Comparison of ENCODE assay signal across 1 cellular context in genomic region chr13:50125556-50126377, GRCh38.
A peak's percentile ranks its signal among the peaks of the same experiment; 100 is the strongest.
TF ChIP-seq lines count a peak whose summit lies in the region.

No MANE protein-coding gene starts in this region.

TF ChIP-seq in K562, 482 proteins besides CTCF, POLR2A, EP300 and RAD21 (continued from another document and continues in another):
- TF ChIP-seq NFYB (IDR thresholded peaks at IDR 0.05; ENCODE audit: extremely low read depth, insufficient read length) (no peak), FUS (optimal IDR thresholded peaks at IDR 0.05; ENCODE audit: low read depth, low read length) (no peak), ZNF24 (IDR thresholded peaks at IDR 0.05) (no peak), HDAC1 (IDR thresholded peaks at IDR 0.05) (no peak), ZNF274 (IDR thresholded peaks at IDR 0.05; ENCODE audit: borderline replicate concordance, low read depth, low read length) (no peak), LEF1 (IDR thresholded peaks at IDR 0.05) (no peak), ZNF133 (CRISPR knock-in tag; IDR thresholded peaks at IDR 0.05) (no peak), KDM4B (IDR thresholded peaks at IDR 0.05; ENCODE audit: borderline replicate concordance in 2 of 2, low read depth in 1 of 2) (no peak; a peak in 1 of 4 replicates), NRF1 (conservative IDR thresholded peaks at IDR 0.05 in 1 of 2, IDR thresholded peaks at IDR 0.05 in 1 of 2) (peak; percentile 57 to 64), MCM3 (IDR thresholded peaks at IDR 0.05) (no peak), THAP7 (CRISPR knock-in tag; IDR thresholded peaks at IDR 0.05) (no peak), CTBP1 (IDR thresholded peaks at IDR 0.05; ENCODE audit: borderline replicate concordance) (peak; percentile 61), ZNF280B (CRISPR knock-in tag; IDR thresholded peaks at IDR 0.05) (no peak), MYBL2 (IDR thresholded peaks at IDR 0.05; ENCODE audit: low read depth) (no peak), MYBL2 (CRISPR knock-in tag; IDR thresholded peaks at IDR 0.05; ENCODE audit: borderline replicate concordance) (no peak), SLC30A9 (CRISPR knock-in tag; IDR thresholded peaks at IDR 0.05) (no peak), RBFOX2 (IDR thresholded peaks at IDR 0.05; ENCODE audit: low read depth, low read length) (peak; percentile 89), ARID2 (IDR thresholded peaks at IDR 0.05) (no peak), SNAPC5 (CRISPR knock-in tag; IDR thresholded peaks at IDR 0.05) (no peak), RAD51 (IDR thresholded peaks at IDR 0.05; ENCODE audit: borderline replicate concordance, low read depth) (no peak), HLTF (IDR thresholded peaks at IDR 0.05) (no peak), KLF1 (tag; IDR thresholded peaks at IDR 0.05) (0 out of 2 replicates have a peak, but pooled peaks have one; percentile 32), HNRNPL (IDR thresholded peaks at IDR 0.05; ENCODE audit: low read depth, low read length) (peak; percentile 65; the same call in 1 of the 2 replicates), ARNT (IDR thresholded peaks at IDR 0.05) (no peak), HDAC3 (IDR thresholded peaks at IDR 0.05; ENCODE audit: borderline replicate concordance, partially characterized antibody) (no peak), GTF3C2 (IDR thresholded peaks at IDR 0.05; ENCODE audit: borderline replicate concordance, extremely low read depth, insufficient read length) (no peak), CBX1 (IDR thresholded peaks at IDR 0.05; ENCODE audit: low read depth) (no peak), ZNF354B (CRISPR knock-in tag; IDR thresholded peaks at IDR 0.05) (no peak), TAL1 (IDR thresholded peaks at IDR 0.05) (no peak), MAFG (tag; conservative IDR thresholded peaks at IDR 0.05) (no peak), SP2 (IDR thresholded peaks at IDR 0.05; ENCODE audit: extremely low read depth, low read depth, low read length, poor library complexity, severe bottlenecking) (no peak), ELK1 (CRISPR knock-in tag; IDR thresholded peaks at IDR 0.05) (no peak), RBM22 (IDR thresholded peaks at IDR 0.05; ENCODE audit: low read depth, low read length, poor library complexity, severe bottlenecking) (peak; percentile 97), TAF7 (tag; IDR thresholded peaks at IDR 0.05) (no peak), ZNF253 (CRISPR knock-in tag; conservative IDR thresholded peaks at IDR 0.05) (no peak), CREM (IDR thresholded peaks at IDR 0.05; ENCODE audit: low read depth) (peak; percentile 20; the same call in 1 of the 2 replicates), ELK3 (CRISPR knock-in tag; IDR thresholded peaks at IDR 0.05) (no peak), ZNF444 (CRISPR knock-in tag; IDR thresholded peaks at IDR 0.05) (no peak), SIN3B (IDR thresholded peaks at IDR 0.05; ENCODE audit: low read depth) (no peak), HEY1 (CRISPR knock-in tag; IDR thresholded peaks at IDR 0.05; ENCODE audit: borderline replicate concordance) (no peak), MAFK (IDR thresholded peaks at IDR 0.05; ENCODE audit: low read length) (no peak), CREB1 (IDR thresholded peaks at IDR 0.05) (no peak), CREB1 (CRISPR knock-in tag; IDR thresholded peaks at IDR 0.05) (peak; percentile 29; the same call in 1 of the 2 replicates), SMARCA4 (IDR thresholded peaks at IDR 0.05) (no peak), PTBP1 (IDR thresholded peaks at IDR 0.05; ENCODE audit: low read depth, low read length) (no peak), RFX7 (CRISPR knock-in tag; IDR thresholded peaks at IDR 0.05) (no peak), CXXC5 (CRISPR knock-in tag; IDR thresholded peaks at IDR 0.05) (peak; percentile 79; the same call in 1 of the 2 replicates), ZNF77 (CRISPR knock-in tag; IDR thresholded peaks at IDR 0.05) (no peak), HMG20A (CRISPR knock-in tag; conservative IDR thresholded peaks at IDR 0.05) (no peak), POLR2G (IDR thresholded peaks at IDR 0.05; ENCODE audit: low read depth, low read length) (peak; percentile 92), TCF3 (CRISPR knock-in tag; IDR thresholded peaks at IDR 0.05) (no peak), NELFE (IDR thresholded peaks at IDR 0.05; ENCODE audit: insufficient read depth, insufficient read length) (no peak), ZSCAN32 (CRISPR knock-in tag; IDR thresholded peaks at IDR 0.05) (no peak), PRDM10 (IDR thresholded peaks at IDR 0.05; ENCODE audit: partially characterized antibody) (no peak), ZKSCAN1 (IDR thresholded peaks at IDR 0.05; ENCODE audit: low read depth, low read length) (no peak), STAT5A (IDR thresholded peaks at IDR 0.05; ENCODE audit: borderline replicate concordance, low read length) (no peak)
- TF ChIP-seq, protein P1, sequence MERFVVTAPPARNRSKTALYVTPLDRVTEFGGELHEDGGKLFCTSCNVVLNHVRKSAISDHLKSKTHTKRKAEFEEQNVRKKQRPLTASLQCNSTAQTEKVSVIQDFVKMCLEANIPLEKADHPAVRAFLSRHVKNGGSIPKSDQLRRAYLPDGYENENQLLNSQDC (CRISPR knock-in tag; IDR thresholded peaks at IDR 0.05) = no peak
- TF ChIP-seq, protein P2, sequence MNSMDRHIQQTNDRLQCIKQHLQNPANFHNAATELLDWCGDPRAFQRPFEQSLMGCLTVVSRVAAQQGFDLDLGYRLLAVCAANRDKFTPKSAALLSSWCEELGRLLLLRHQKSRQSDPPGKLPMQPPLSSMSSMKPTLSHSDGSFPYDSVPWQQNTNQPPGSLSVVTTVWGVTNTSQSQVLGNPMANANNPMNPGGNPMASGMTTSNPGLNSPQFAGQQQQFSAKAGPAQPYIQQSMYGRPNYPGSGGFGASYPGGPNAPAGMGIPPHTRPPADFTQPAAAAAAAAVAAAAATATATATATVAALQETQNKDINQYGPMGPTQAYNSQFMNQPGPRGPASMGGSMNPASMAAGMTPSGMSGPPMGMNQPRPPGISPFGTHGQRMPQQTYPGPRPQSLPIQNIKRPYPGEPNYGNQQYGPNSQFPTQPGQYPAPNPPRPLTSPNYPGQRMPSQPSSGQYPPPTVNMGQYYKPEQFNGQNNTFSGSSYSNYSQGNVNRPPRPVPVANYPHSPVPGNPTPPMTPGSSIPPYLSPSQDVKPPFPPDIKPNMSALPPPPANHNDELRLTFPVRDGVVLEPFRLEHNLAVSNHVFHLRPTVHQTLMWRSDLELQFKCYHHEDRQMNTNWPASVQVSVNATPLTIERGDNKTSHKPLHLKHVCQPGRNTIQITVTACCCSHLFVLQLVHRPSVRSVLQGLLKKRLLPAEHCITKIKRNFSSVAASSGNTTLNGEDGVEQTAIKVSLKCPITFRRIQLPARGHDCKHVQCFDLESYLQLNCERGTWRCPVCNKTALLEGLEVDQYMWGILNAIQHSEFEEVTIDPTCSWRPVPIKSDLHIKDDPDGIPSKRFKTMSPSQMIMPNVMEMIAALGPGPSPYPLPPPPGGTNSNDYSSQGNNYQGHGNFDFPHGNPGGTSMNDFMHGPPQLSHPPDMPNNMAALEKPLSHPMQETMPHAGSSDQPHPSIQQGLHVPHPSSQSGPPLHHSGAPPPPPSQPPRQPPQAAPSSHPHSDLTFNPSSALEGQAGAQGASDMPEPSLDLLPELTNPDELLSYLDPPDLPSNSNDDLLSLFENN (IDR thresholded peaks at IDR 0.05; ENCODE audit: low read depth in 2 of 2, low read length in 2 of 2) = no peak
- TF ChIP-seq, protein P3, sequence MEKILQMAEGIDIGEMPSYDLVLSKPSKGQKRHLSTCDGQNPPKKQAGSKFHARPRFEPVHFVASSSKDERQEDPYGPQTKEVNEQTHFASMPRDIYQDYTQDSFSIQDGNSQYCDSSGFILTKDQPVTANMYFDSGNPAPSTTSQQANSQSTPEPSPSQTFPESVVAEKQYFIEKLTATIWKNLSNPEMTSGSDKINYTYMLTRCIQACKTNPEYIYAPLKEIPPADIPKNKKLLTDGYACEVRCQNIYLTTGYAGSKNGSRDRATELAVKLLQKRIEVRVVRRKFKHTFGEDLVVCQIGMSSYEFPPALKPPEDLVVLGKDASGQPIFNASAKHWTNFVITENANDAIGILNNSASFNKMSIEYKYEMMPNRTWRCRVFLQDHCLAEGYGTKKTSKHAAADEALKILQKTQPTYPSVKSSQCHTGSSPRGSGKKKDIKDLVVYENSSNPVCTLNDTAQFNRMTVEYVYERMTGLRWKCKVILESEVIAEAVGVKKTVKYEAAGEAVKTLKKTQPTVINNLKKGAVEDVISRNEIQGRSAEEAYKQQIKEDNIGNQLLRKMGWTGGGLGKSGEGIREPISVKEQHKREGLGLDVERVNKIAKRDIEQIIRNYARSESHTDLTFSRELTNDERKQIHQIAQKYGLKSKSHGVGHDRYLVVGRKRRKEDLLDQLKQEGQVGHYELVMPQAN (IDR thresholded peaks at IDR 0.05; ENCODE audit: borderline replicate concordance) = no peak
